In the genomic region with DNA sequence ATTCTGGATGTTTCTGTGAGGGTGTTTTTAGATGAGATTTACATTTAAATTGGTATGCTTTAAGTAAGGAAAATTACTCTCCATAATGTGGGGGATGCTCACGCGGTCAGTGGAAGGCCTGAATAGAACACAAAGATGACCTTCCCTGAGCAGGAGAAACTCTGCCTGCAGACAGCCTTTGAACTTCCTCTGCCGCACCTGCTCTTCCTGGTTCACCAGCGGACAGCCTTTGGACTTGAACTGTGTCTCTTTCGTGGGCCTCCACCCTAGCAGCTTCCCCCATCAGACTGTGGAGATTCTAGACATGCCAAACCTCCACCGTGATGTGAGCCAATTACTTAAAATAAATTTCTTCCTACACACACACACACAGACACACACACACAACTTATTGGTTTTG, we compare ENCODE assay signal across 1 cellular context.
A peak's percentile ranks its signal among the peaks of the same experiment; 100 is the strongest.
TF ChIP-seq lines count a peak whose summit lies in the region.

No MANE protein-coding gene starts in this region.

TF ChIP-seq in HepG2, 621 proteins besides CTCF, POLR2A, EP300 and RAD21 (continued from another document):
- TF ChIP-seq, protein P1, sequence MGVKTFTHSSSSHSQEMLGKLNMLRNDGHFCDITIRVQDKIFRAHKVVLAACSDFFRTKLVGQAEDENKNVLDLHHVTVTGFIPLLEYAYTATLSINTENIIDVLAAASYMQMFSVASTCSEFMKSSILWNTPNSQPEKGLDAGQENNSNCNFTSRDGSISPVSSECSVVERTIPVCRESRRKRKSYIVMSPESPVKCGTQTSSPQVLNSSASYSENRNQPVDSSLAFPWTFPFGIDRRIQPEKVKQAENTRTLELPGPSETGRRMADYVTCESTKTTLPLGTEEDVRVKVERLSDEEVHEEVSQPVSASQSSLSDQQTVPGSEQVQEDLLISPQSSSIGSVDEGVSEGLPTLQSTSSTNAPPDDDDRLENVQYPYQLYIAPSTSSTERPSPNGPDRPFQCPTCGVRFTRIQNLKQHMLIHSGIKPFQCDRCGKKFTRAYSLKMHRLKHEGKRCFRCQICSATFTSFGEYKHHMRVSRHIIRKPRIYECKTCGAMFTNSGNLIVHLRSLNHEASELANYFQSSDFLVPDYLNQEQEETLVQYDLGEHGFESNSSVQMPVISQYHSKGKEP (CRISPR knock-in tag; IDR thresholded peaks at IDR 0.05): no peak
- TF ChIP-seq ZNF746 (CRISPR knock-in tag; IDR thresholded peaks at IDR 0.05) (no peak), POGZ (CRISPR knock-in tag; IDR thresholded peaks at IDR 0.05) (0 out of 2 replicates have a peak, but pooled peaks have one; percentile 25)
